22 cellular contexts compared by ENCODE assay signal in the genomic region with DNA sequence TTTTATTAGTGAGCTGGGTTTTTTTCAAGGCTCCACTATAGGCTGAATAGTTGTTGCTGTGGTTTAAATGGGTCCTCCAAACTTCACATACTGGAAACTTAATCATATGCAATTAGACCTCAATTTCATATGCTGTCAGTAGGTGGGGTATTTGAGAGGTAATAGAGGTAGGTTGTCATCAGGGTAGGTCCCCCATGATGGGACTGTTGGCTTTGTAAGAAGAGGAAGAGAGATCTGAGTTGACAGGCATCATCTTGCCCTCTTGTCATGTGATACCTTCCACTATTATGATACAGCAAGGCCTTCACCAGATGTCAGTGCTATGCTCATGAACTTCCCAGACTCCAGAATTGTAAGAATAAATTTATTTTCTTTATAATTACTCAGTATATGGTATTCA.
"Had no signal": no experiment of that assay in that cellular context is flagged by ENCODE, and none has a peak within 500 bp of the region (broad histone marks: within the 10 kb centered on the region; RNA-seq: fewer than 3 reads in every experiment).

No MANE protein-coding gene starts in this region.

- H3K36me3 Mint-ChIP-seq: activated naive CD8-positive, alpha-beta T cell; WTC11 had no signal

- DNase-seq: activated naive CD4-positive, alpha-beta T cell; activated T-cell treated with anti-CD3 and anti-CD28 coated beads, Interleukin-2, amount 50 U/mL, for 24 hours; adrenal gland; brain microvascular endothelial cell; caudate nucleus; dermis blood vessel endothelial cell; effector CD8-positive, alpha-beta T cell; foreskin melanocyte; kidney; lower lobe of right lung; mesendoderm; mucosa of descending colon; nucleus accumbens; right cardiac atrium; stimulated activated CD4-positive, alpha-beta T cell treated with anti-CD3 and anti-CD28 coated beads, Interleukin-4, amount 100 ng/mL, for 4 hours; substantia nigra; thyroid gland had no signal

- ATAC-seq: activated T-helper 17 cell treated with anti-CD3 and anti-CD28 coated beads, Interleukin-2, amount 50 U/mL, for 72 hours; lower lobe of right lung; mucosa of descending colon; right cardiac atrium; WTC11 had no signal

- H3K4me3 ChIP-seq: adrenal gland, ascending aorta, lower lobe of right lung, mucosa of descending colon, thyroid gland had no signal

- H3K4me1 Mint-ChIP-seq: activated T-helper 17 cell treated with anti-CD3 and anti-CD28 coated beads, Interleukin-2, amount 50 U/mL, for 72 hours had no signal

- H3K27me3 Mint-ChIP-seq: activated naive CD8-positive, alpha-beta T cell; activated T-cell treated with anti-CD3 and anti-CD28 coated beads, Interleukin-2, amount 50 U/mL, for 24 hours; activated T-helper 17 cell treated with anti-CD3 and anti-CD28 coated beads, Interleukin-2, amount 50 U/mL, for 72 hours; stimulated activated naive CD8-positive, alpha-beta T cell treated with anti-CD3 and anti-CD28 coated beads, Interleukin-15, Interleukin-2, amounts not matched to agents 100 ng/mL and 50 ng/mL, for 24 hours had no signal

- H3K27ac Mint-ChIP-seq: activated naive CD8-positive, alpha-beta T cell; activated T-cell treated with anti-CD3 and anti-CD28 coated beads, Interleukin-2, amount 50 U/mL, for 24 hours; activated T-helper 17 cell treated with anti-CD3 and anti-CD28 coated beads, Interleukin-2, amount 50 U/mL, for 72 hours; stimulated activated naive CD8-positive, alpha-beta T cell treated with anti-CD3 and anti-CD28 coated beads, Interleukin-15, Interleukin-2, amounts not matched to agents 100 ng/mL and 50 ng/mL, for 24 hours; WTC11 had no signal

- H3K9me3 Mint-ChIP-seq: WTC11 had no signal

- H3K4me3 Mint-ChIP-seq: activated naive CD8-positive, alpha-beta T cell; activated T-cell treated with anti-CD3 and anti-CD28 coated beads, Interleukin-2, amount 50 U/mL, for 24 hours; activated T-helper 17 cell treated with anti-CD3 and anti-CD28 coated beads, Interleukin-2, amount 50 U/mL, for 72 hours; stimulated activated naive CD8-positive, alpha-beta T cell treated with anti-CD3 and anti-CD28 coated beads, Interleukin-15, Interleukin-2, amounts not matched to agents 100 ng/mL and 50 ng/mL, for 24 hours; WTC11 had no signal
